ENCODE assay signal across 31 cellular contexts in genomic region chr17:70375813-70376448, GRCh38.
"Had no signal": no experiment of that assay in that cellular context is flagged by ENCODE, and none has a peak within 500 bp of the region (broad histone marks: within the 10 kb centered on the region; RNA-seq: fewer than 3 reads in every experiment).

No MANE protein-coding gene starts in this region.

- H3K9me3 ChIP-seq: ascending aorta, MG63 had no signal

- H3K27ac ChIP-seq: ascending aorta, cardiac muscle cell, PC-9, RWPE1, WERI-Rb-1 had no signal

- DNase-seq: activated CD4-positive, alpha-beta T cell treated with anti-CD3 and anti-CD28 coated beads for 1 hour; activated CD4-positive, alpha-beta T cell treated with anti-CD3 and anti-CD28 coated beads for 48 hours; activated CD4-positive, CD25-positive, alpha-beta regulatory T cell; activated CD8-positive, alpha-beta T cell treated with anti-CD3 and anti-CD28 coated beads for 36 hours; activated gamma-delta T cell; activated naive CD4-positive, alpha-beta T cell treated with Interleukin-2 at 50 U/mL for 16 hours; activated naive CD8-positive, alpha-beta T cell treated with anti-CD3 and anti-CD28 coated beads, Interleukin-2, amount 10 ng/mL, durations not matched to agents 7 days and 5 days; activated T-cell treated with anti-CD3 and anti-CD28 coated beads, Interleukin-2, amount 50 U/mL, for 1 hour; amygdala; Karpas-422; KBM-7; MG63; NCI-H1048; NCI-H1105 treated with DMSO at 0.1 percent for 48 hours; NCI-H1694; NCI-H1930; NCI-H2081 treated with DMSO at 0.1 percent for 48 hours; NCI-H2171; NCI-H510A; NCI-H748 treated with DMSO at 0.1 percent for 48 hours; NK-92 treated with Interleukin-12 subunit alpha and Interleukin-12 subunit beta, amount 100 ng/mL, for 24 hours; PC-9; SIG-M5; SW 1271; T1000; WERI-Rb-1 had no signal

- H3K4me3 ChIP-seq: ascending aorta, cardiac muscle cell, MG63, PC-9 had no signal

- H3K27me3 ChIP-seq: ascending aorta, cardiac muscle cell, MG63 had no signal

- H3K4me1 ChIP-seq: ascending aorta had no signal

- H3K36me3 ChIP-seq: ascending aorta, cardiac muscle cell, MG63, WERI-Rb-1 had no signal

- ATAC-seq: activated CD8-positive, alpha-beta T cell treated with anti-CD3 and anti-CD28 coated beads for 36 hours; Right ventricle myocardium inferior; SK-N-SH treated with all-trans-retinoic acid at 6 μM for 48 hours had no signal
